18 cellular contexts compared by ENCODE assay signal in the genomic region with DNA sequence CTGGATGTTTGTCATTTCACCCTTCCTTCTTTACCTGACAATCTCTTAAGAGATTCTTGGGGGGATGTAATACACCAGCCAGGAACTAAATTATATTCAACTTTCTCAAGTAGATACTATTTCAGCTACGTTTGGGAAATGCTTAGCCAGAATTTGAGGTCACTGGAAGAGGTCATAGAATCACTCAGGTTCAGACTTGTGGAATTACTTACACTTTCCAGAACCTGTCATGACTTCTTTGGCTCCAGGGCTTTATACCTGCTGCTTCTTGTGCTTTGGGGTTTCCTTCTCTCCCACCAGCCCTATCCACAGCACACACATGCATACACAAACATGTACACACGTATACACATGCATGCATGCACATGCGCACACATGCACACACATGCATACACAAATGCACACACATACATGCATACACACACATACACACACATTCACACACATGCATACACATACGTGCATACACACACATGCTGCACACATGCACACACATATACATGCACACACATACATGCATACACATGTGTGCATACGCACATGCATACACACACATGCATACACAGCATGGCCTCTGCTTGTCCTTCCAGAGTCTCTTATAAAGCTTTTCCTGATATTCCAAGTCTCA. TPM values are rescaled to one million over a fixed set of nuclear protein-coding genes. Genes with fewer than 3 reads are reported as not detected.
DNase-seq lines count a peak whose midpoint lies in the region; ATAC-seq and TF ChIP-seq lines count a peak whose summit lies in the region.
"Had no signal": no experiment of that assay in that cellular context is flagged by ENCODE, and none has a peak within 500 bp of the region (broad histone marks: within the 10 kb centered on the region; RNA-seq: fewer than 3 reads in every experiment).

No MANE protein-coding gene starts in this region.

- no peaks in the 10 kb centered on the region for H3K36me3 ChIP-seq in mucosa of descending colon (ENCODE audit: low read depth)
- H3K36me3 ChIP-seq: BLaER1 treated with 17β-estradiol and CSF1 and Interleukin-3, amounts not matched to agents 10 nM and 100 nM had no signal

- no peaks in the 10 kb centered on the region for H3K9me3 ChIP-seq in mucosa of descending colon
- H3K9me3 ChIP-seq: BLaER1 treated with 17β-estradiol and CSF1 and Interleukin-3, amounts not matched to agents 10 nM and 100 nM had no signal

- no peak for DNase-seq in activated T-cell treated with anti-CD3 and anti-CD28 coated beads, Interleukin-2, amount 50 U/mL, for 24 hours
- DNase-seq in activated T-cell treated with anti-CD3 and anti-CD28 coated beads, Interleukin-2, amount 50 U/mL, for 72 hours, result no peak
- no peak for DNase-seq in WTC11 (ENCODE audit: low spot score)
- peak; percentile 24 for DNase-seq in epithelial cell of prostate (ENCODE audit: low read depth, low spot score)
- no peak for DNase-seq in osteocyte (ENCODE audit: extremely low spot score, unreplicated experiment)
- no peak for DNase-seq in mucosa of descending colon
- no peak for DNase-seq in SHP77 treated with DMSO at 0.1 percent for 48 hours (lab: John Stamatoyannopoulos, UW)
- DNase-seq: COR-L47, MV-4-11, NCI-H1436 treated with DMSO at 0.1 percent for 48 hours, NCI-H2081 treated with DMSO at 0.1 percent for 48 hours, NCI-H524 treated with DMSO at 0.1 percent for 48 hours, OCI-M1 had no signal

- peak overlapping the region; percentile 51 for H3K27ac Mint-ChIP-seq in activated T-cell treated with anti-CD3 and anti-CD28 coated beads, Interleukin-2, amount 50 U/mL, for 24 hours
- H3K27ac Mint-ChIP-seq in activated T-cell treated with anti-CD3 and anti-CD28 coated beads, Interleukin-2, amount 50 U/mL, for 72 hours, result no peak overlapping the region
- H3K27ac Mint-ChIP-seq in WTC11, result peak overlapping the region; percentile 61; the same call in 1 of the 2 replicates
- peak overlapping the region; percentile 16 for H3K27ac Mint-ChIP-seq in osteocyte (ENCODE audit: unreplicated experiment)
- H3K27ac Mint-ChIP-seq: IgD-negative memory B cell had no signal

- no peaks in the 10 kb centered on the region for H3K4me1 ChIP-seq in mucosa of descending colon (ENCODE audit: low read depth)

- no peaks in the 10 kb centered on the region for H3K27me3 Mint-ChIP-seq in activated T-cell treated with anti-CD3 and anti-CD28 coated beads, Interleukin-2, amount 50 U/mL, for 24 hours
- H3K27me3 Mint-ChIP-seq in activated T-cell treated with anti-CD3 and anti-CD28 coated beads, Interleukin-2, amount 50 U/mL, for 72 hours (ENCODE audit: low read depth), result no peaks in the 10 kb centered on the region
- peaks cover 10% of the 10 kb centered on the region for H3K27me3 Mint-ChIP-seq in WTC11 (ENCODE audit: low read depth)
- peaks cover 2% of the 10 kb centered on the region for H3K27me3 Mint-ChIP-seq in osteocyte (ENCODE audit: unreplicated experiment)

- CTCF ChIA-PET in WTC11 (lab: Charles Lee), result interaction anchor here (0.7 to 1.4 kb wide), 7 partner anchors 21 to 844 kb away, joined by 3 to 8 read pairs (median 3); no protein-coding TSS in a partner anchor

- POLR2A ChIA-PET in WTC11 (lab: Charles Lee), result interaction anchor here (0.6 kb wide), 1 partner anchor 179 kb away, joined by 6 read pairs; no protein-coding TSS in a partner anchor

- no peak overlapping the region for H3K27ac ChIP-seq in epithelial cell of prostate
- H3K27ac ChIP-seq: 22Rv1; BLaER1 treated with 17β-estradiol and CSF1 and Interleukin-3, amounts not matched to agents 10 nM and 100 nM; RWPE1 had no signal

- TF ChIP-seq CTCF in WTC11 (IDR thresholded peaks at IDR 0.05) (no peak), osteocyte (IDR thresholded peaks at IDR 0.05) (no peak), mucosa of descending colon (IDR thresholded peaks at IDR 0.05) (no peak)

- no peaks in the 10 kb centered on the region for H3K9me3 Mint-ChIP-seq in activated T-cell treated with anti-CD3 and anti-CD28 coated beads, Interleukin-2, amount 50 U/mL, for 24 hours
- no peaks in the 10 kb centered on the region for H3K9me3 Mint-ChIP-seq in activated T-cell treated with anti-CD3 and anti-CD28 coated beads, Interleukin-2, amount 50 U/mL, for 72 hours
- H3K9me3 Mint-ChIP-seq in WTC11 (peaks cover 3% of the 10 kb centered on the region; the same call in 1 of the 2 replicates), osteocyte (ENCODE audit: unreplicated experiment) (no peaks in the 10 kb centered on the region)
- H3K9me3 Mint-ChIP-seq: IgD-negative memory B cell had no signal

- ATAC-seq in activated T-cell treated with anti-CD3 and anti-CD28 coated beads, Interleukin-2, amount 50 U/mL, for 72 hours (replicated peaks in 1 of 2), result no peak
- peak; percentile 5 for ATAC-seq in WTC11
- ATAC-seq in mucosa of descending colon, result no peak
- no peak for ATAC-seq in HG02970 (IDR thresholded peaks at IDR 0.05; ENCODE audit: low FRiP score, unreplicated experiment)

- no peak overlapping the region for H3K4me3 ChIP-seq in mucosa of descending colon
- H3K4me3 ChIP-seq: BLaER1 treated with 17β-estradiol and CSF1 and Interleukin-3, amounts not matched to agents 10 nM and 100 nM had no signal

- intact Hi-C loops in mucosa of descending colon (cut with DNase I, micrococcal nuclease), result loop anchor here in 1 of 2 donors (10.0 kb wide), 1 partner anchor 154 kb away; no protein-coding TSS in a partner anchor

- H3K36me3 Mint-ChIP-seq in activated T-cell treated with anti-CD3 and anti-CD28 coated beads, Interleukin-2, amount 50 U/mL, for 24 hours (ENCODE audit: low read depth), result no peaks in the 10 kb centered on the region
- H3K36me3 Mint-ChIP-seq in activated T-cell treated with anti-CD3 and anti-CD28 coated beads, Interleukin-2, amount 50 U/mL, for 72 hours (ENCODE audit: insufficient read depth in 2 of 2), result no peaks in the 10 kb centered on the region
- H3K36me3 Mint-ChIP-seq in WTC11 (no peaks in the 10 kb centered on the region), osteocyte (ENCODE audit: unreplicated experiment) (no peaks in the 10 kb centered on the region)
- H3K36me3 Mint-ChIP-seq: IgD-negative memory B cell had no signal

- no peak overlapping the region for H3K4me3 Mint-ChIP-seq in activated T-cell treated with anti-CD3 and anti-CD28 coated beads, Interleukin-2, amount 50 U/mL, for 24 hours
- H3K4me3 Mint-ChIP-seq in activated T-cell treated with anti-CD3 and anti-CD28 coated beads, Interleukin-2, amount 50 U/mL, for 72 hours, result no peak overlapping the region
- H3K4me3 Mint-ChIP-seq in WTC11 (no peak overlapping the region), osteocyte (ENCODE audit: unreplicated experiment) (no peak overlapping the region)
- H3K4me3 Mint-ChIP-seq: IgD-negative memory B cell had no signal

- H3K4me1 Mint-ChIP-seq in activated T-cell treated with anti-CD3 and anti-CD28 coated beads, Interleukin-2, amount 50 U/mL, for 24 hours (ENCODE audit: low read depth), result peaks cover 20% of the 10 kb centered on the region
- peaks cover 23% of the 10 kb centered on the region for H3K4me1 Mint-ChIP-seq in activated T-cell treated with anti-CD3 and anti-CD28 coated beads, Interleukin-2, amount 50 U/mL, for 72 hours (ENCODE audit: low read depth)
- H3K4me1 Mint-ChIP-seq in WTC11 (peaks cover 43% of the 10 kb centered on the region), osteocyte (ENCODE audit: unreplicated experiment) (peaks cover 40% of the 10 kb centered on the region)

TF ChIP-seq in WTC11, 78 proteins besides CTCF, POLR2A, EP300 and RAD21 (continues in another document):
- TF ChIP-seq, protein P1, sequence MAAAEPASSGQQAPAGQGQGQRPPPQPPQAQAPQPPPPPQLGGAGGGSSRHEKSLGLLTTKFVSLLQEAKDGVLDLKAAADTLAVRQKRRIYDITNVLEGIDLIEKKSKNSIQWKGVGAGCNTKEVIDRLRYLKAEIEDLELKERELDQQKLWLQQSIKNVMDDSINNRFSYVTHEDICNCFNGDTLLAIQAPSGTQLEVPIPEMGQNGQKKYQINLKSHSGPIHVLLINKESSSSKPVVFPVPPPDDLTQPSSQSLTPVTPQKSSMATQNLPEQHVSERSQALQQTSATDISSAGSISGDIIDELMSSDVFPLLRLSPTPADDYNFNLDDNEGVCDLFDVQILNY (CRISPR knock-in tag; IDR thresholded peaks at IDR 0.05), result no peak
- TF ChIP-seq, protein P2, sequence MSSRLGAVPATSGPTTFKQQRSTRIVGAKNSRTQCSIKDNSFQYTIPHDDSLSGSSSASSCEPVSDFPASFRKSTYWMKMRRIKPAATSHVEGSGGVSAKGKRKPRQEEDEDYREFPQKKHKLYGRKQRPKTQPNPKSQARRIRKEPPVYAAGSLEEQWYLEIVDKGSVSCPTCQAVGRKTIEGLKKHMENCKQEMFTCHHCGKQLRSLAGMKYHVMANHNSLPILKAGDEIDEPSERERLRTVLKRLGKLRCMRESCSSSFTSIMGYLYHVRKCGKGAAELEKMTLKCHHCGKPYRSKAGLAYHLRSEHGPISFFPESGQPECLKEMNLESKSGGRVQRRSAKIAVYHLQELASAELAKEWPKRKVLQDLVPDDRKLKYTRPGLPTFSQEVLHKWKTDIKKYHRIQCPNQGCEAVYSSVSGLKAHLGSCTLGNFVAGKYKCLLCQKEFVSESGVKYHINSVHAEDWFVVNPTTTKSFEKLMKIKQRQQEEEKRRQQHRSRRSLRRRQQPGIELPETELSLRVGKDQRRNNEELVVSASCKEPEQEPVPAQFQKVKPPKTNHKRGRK (CRISPR knock-in tag; IDR thresholded peaks at IDR 0.05; ENCODE audit: borderline replicate concordance), result no peak
- TF ChIP-seq MYBL2 (CRISPR knock-in tag; IDR thresholded peaks at IDR 0.05) (no peak), SP1 (CRISPR knock-in tag; conservative IDR thresholded peaks at IDR 0.05) (no peak), ZNF671 (CRISPR knock-in tag; IDR thresholded peaks at IDR 0.05) (no peak)
- TF ChIP-seq, protein P3, sequence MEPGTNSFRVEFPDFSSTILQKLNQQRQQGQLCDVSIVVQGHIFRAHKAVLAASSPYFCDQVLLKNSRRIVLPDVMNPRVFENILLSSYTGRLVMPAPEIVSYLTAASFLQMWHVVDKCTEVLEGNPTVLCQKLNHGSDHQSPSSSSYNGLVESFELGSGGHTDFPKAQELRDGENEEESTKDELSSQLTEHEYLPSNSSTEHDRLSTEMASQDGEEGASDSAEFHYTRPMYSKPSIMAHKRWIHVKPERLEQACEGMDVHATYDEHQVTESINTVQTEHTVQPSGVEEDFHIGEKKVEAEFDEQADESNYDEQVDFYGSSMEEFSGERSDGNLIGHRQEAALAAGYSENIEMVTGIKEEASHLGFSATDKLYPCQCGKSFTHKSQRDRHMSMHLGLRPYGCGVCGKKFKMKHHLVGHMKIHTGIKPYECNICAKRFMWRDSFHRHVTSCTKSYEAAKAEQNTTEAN (CRISPR knock-in tag; IDR thresholded peaks at IDR 0.05), result no peak

RNA-seq across cellular contexts. Expression of a gene that starts 23.5 kb away (rescaled TPM):
- total RNA-seq in activated T-cell treated with anti-CD3 and anti-CD28 coated beads, Interleukin-2, amount 50 U/mL, for 72 hours, result 10 to 100 TPM; 25.3 to 30.2 TPM
- total RNA-seq in WTC11 (2021) (9.5 to 13.6 TPM (median 12.3 TPM) in 3 replicates), osteocyte (76.6 and 81.5 TPM in 2 replicates), mucosa of descending colon (100 to 1,000 TPM; 176 to 345 (median 228) TPM)
